14 cellular contexts compared by ENCODE assay signal in genomic region chr2:187549951-187550555, GRCh38. TPM values are rescaled to one million over a fixed set of nuclear protein-coding genes. Genes with fewer than 3 reads are reported as not detected.
DNase-seq lines count a peak whose midpoint lies in the region; ATAC-seq, FAIRE-seq and TF ChIP-seq lines count a peak whose summit lies in the region.
"Had no signal": no experiment of that assay in that cellular context is flagged by ENCODE, and none has a peak within 500 bp of the region (broad histone marks: within the 10 kb centered on the region; RNA-seq: fewer than 3 reads in every experiment).

No MANE protein-coding gene starts in this region.

- WGBS in A549 (ENCODE audit: missing lambda C conversion rate): 0% methylated on average over 3 of the region's 3 CpGs
- WGBS in gastroesophageal sphincter (ENCODE audit: low coverage in 1 of 2), 2 donors: 72 to 74% methylated on average over 3 of the region's 3 CpGs

- no peaks in the 10 kb centered on the region for H3K27me3 ChIP-seq in gastroesophageal sphincter

- no peak for TF ChIP-seq RAD21 in A549 (conservative IDR thresholded peaks at IDR 0.05 in 1 of 2, IDR thresholded peaks at IDR 0.05 in 1 of 2)

- TF ChIP-seq POLR2A in A549 (IDR thresholded peaks at IDR 0.05; ENCODE audit: low read length) (no peak), gastroesophageal sphincter (IDR thresholded peaks at IDR 0.05) (no peak)

- H3K4me3 ChIP-seq in A549: peak overlapping the region; percentile 30; the same call in 2 of the 3 replicates
- H3K4me3 ChIP-seq in gastroesophageal sphincter: peak overlapping the region; percentile 3 to 50

- TF ChIP-seq CTCF in A549 (IDR thresholded peaks at IDR 0.05) (no peak), gastroesophageal sphincter (IDR thresholded peaks at IDR 0.05) (no peak)

- H3K4me2 ChIP-seq in A549: peak overlapping the region; percentile 93

- no peak for FAIRE-seq in A549 (lab: Jason Lieb, UNC)
- peak; percentile 25 for FAIRE-seq in TTC549 (lab: Jason Lieb, UNC)
- no peak for FAIRE-seq in urothelium cell line (lab: Jason Lieb, UNC)

- CTCF ChIA-PET in A549 (lab: Yijun Ruan, JAX): interaction anchor here (0.7 to 8.7 kb wide), 4 partner anchors 19 to 51 kb away, joined by 3 to 56 read pairs (median 18); no protein-coding TSS in a partner anchor

- peak in 1 of 2 experiments; percentile 46; a peak in 3 of 6 replicates for ATAC-seq in A549
- ATAC-seq in gastroesophageal sphincter: no peak
- ATAC-seq in HG03354 (IDR thresholded peaks at IDR 0.05; ENCODE audit: poor library complexity, severe bottlenecking, unreplicated experiment): no peak
- ATAC-seq in HG03469 (IDR thresholded peaks at IDR 0.05; ENCODE audit: unreplicated experiment): no peak

- TF ChIP-seq EP300 in A549 (IDR thresholded peaks at IDR 0.05) (no peak), gastroesophageal sphincter (IDR thresholded peaks at IDR 0.05) (no peak)

- H3K4me1 ChIP-seq in A549 (peaks cover 75% of the 10 kb centered on the region), gastroesophageal sphincter (no peaks in the 10 kb centered on the region)

- DNase-seq in A549 (ENCODE audit: low read depth in 1 of 2, low spot score in 1 of 2) (no peak), renal cortical epithelial cell (ENCODE audit: low read depth) (peak; percentile 96), urothelium cell line (ENCODE audit: low spot score) (no peak)
- no peak for DNase-seq in effector CD8-positive, alpha-beta T cell (lab: John Stamatoyannopoulos, UW)
- DNase-seq: activated CD4-positive, alpha-beta T cell treated with anti-CD3 and anti-CD28 coated beads, Interleukin-2, amount 50 U/mL, for 48 hours; activated effector memory CD4-positive, alpha-beta T cell treated with Interleukin-2 at 50 U/mL for 16 hours; DMS153; MV-4-11; retina had no signal

- H3K27ac ChIP-seq in A549: peak overlapping the region; percentile 81 to 92
- H3K27ac ChIP-seq in gastroesophageal sphincter: peak overlapping the region; percentile 5 to 72 (median 16)
- H3K27ac ChIP-seq: HL-60 had no signal

- POLR2A ChIA-PET in A549 (lab: Yijun Ruan, JAX): interaction anchor here (1.0 to 1.5 kb wide), 3 partner anchors 10 to 50 kb away, joined by 3 to 5 read pairs (median 4); no protein-coding TSS in a partner anchor

- no peaks in the 10 kb centered on the region for H3K9me3 ChIP-seq in A549
- no peaks in the 10 kb centered on the region for H3K9me3 ChIP-seq in gastroesophageal sphincter

- H3K36me3 ChIP-seq in gastroesophageal sphincter: no peaks in the 10 kb centered on the region

TF ChIP-seq in A549, 52 proteins besides CTCF, POLR2A, EP300 and RAD21:
- peak; percentile 41; the same call in 1 of the 2 replicates for TF ChIP-seq JUNB (IDR thresholded peaks at IDR 0.05)
- TF ChIP-seq, protein P1, sequence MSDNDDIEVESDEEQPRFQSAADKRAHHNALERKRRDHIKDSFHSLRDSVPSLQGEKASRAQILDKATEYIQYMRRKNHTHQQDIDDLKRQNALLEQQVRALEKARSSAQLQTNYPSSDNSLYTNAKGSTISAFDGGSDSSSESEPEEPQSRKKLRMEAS (IDR thresholded peaks at IDR 0.05): no peak
- TF ChIP-seq SMC3 (IDR thresholded peaks at IDR 0.05): 0 out of 3 replicates have a peak, but pooled peaks have one; percentile 9
- TF ChIP-seq MAZ (IDR thresholded peaks at IDR 0.05; ENCODE audit: borderline replicate concordance, low read depth, low read length): no peak
- TF ChIP-seq FOSB (CRISPR knock-in tag; IDR thresholded peaks at IDR 0.05): peak; percentile 55; the same call in 1 of the 2 replicates
- peak; percentile 48; the same call in 1 of the 2 replicates for TF ChIP-seq GATA3 (IDR thresholded peaks at IDR 0.05; ENCODE audit: borderline replicate concordance)
- TF ChIP-seq CEBPB (IDR thresholded peaks at IDR 0.05): peak; percentile 84 to 88
- TF ChIP-seq JUN (IDR thresholded peaks at IDR 0.05): peak in 1 of 2 experiments; percentile 78; a peak in 1 of 5 replicates
- TF ChIP-seq FOSL2 (IDR thresholded peaks at IDR 0.05): no peak
- TF ChIP-seq FOSL2 (CRISPR knock-in tag; IDR thresholded peaks at IDR 0.05): peak; percentile 26; the same call in 1 of the 2 replicates

RNA-seq across cellular contexts. Expression of gene TFPI, which starts 4.2 kb away (rescaled TPM):
- polyA plus RNA-seq in A549 (2011; rRNA removed) (104 and 107 TPM in 2 replicates), A549 (2017; fragmentation: RNase III; extraction: RNeasy Plus Mini Kit Qiagen cat#74134 plus additional on column Dnase treatment) (12.3 to 18.7 TPM (median 14.3 TPM) in 3 replicates)
- 5.3 and 5.4 TPM in 2 replicates for polyA plus RNA-seq in A549 (2012; cell fraction: cytosol; rRNA removed)
- polyA plus RNA-seq in A549 (2012; cell fraction: nucleus; rRNA removed): 4.4 and 8.1 TPM in 2 replicates
- 49.1 and 67.2 TPM in 2 replicates for polyA minus RNA-seq in A549 (2011; rRNA and poly(A)+ RNA removed)
- total RNA-seq in gastroesophageal sphincter (100 to 1,000 TPM in 1 of 4 donors, 10 to 100 TPM in 3; 42.6 to 141 (median 66.1) TPM), renal cortical epithelial cell (108 and 155 TPM in 2 replicates)
